Comparison of ENCODE assay signal across 8 cellular contexts in genomic region chr14:44896275-44897040, GRCh38.
A peak's percentile ranks its signal among the peaks of the same experiment; 100 is the strongest.
DNase-seq lines count a peak whose midpoint lies in the region; ATAC-seq and TF ChIP-seq lines count a peak whose summit lies in the region.

No MANE protein-coding gene starts in this region.

- no peak for TF ChIP-seq POLR2A in ovary (IDR thresholded peaks at IDR 0.05)

- H3K27ac ChIP-seq in CD4-positive, CD25-positive, alpha-beta regulatory T cell (ENCODE audit: insufficient read depth, low read length, poor library complexity, severe bottlenecking), result peak overlapping the region; percentile 91
- H3K27ac ChIP-seq in ascending aorta, result peak overlapping the region; percentile 99 to 100
- peak overlapping the region in 1 of 2 donors; percentile 99 for H3K27ac ChIP-seq in ovary

- no peak for DNase-seq in CD4-positive, CD25-positive, alpha-beta regulatory T cell
- DNase-seq in ascending aorta (ENCODE audit: low spot score in 2 of 2) (no peak), naive B cell (no peak), ovary (no peak), GM19240 (ENCODE audit: insufficient read length, low spot score) (no peak), Right ventricle myocardium superior (no peak)
- no peak for DNase-seq in stimulated activated CD4-positive, alpha-beta T cell treated with anti-CD3 and anti-CD28 coated beads, Interleukin-12 subunit alpha, Interleukin-12 subunit beta, amount 100 ng/mL, for 4 hours

- H3K4me3 Mint-ChIP-seq in CD4-positive, CD25-positive, alpha-beta regulatory T cell, result peak overlapping the region; percentile 87 to 94 (median 93)
- peak overlapping the region; percentile 86 to 98 (median 95) for H3K4me3 Mint-ChIP-seq in naive B cell

- no peak for TF ChIP-seq EP300 in ovary (IDR thresholded peaks at IDR 0.05)

- H3K27me3 Mint-ChIP-seq in CD4-positive, CD25-positive, alpha-beta regulatory T cell, result no peaks in the 10 kb centered on the region
- H3K27me3 Mint-ChIP-seq in naive B cell, result peaks cover 0 to 6% (median 0%) of the 10 kb centered on the region in 3 donors

- no peaks in the 10 kb centered on the region for H3K27me3 ChIP-seq in CD4-positive, CD25-positive, alpha-beta regulatory T cell (ENCODE audit: control insufficient read depth, insufficient read depth, low read length)
- no peaks in the 10 kb centered on the region for H3K27me3 ChIP-seq in ascending aorta
- H3K27me3 ChIP-seq in ovary, result no peaks in the 10 kb centered on the region

- intact Hi-C loops in ascending aorta (cut with DNase I) (loop anchor here (1.0 to 5.0 kb wide), 4 partner anchors 66 to 356 kb away; partner anchors contain the start of genes FKBP3, MIS18BP1, PRPF39 and TOGARAM1), ovary (cut with DNase I) (loop anchor here in 1 of 4 donors (5.0 kb wide), 1 partner anchor 356 kb away; the partner anchor contains the start of gene MIS18BP1), Right ventricle myocardium superior (cut with DNase I) (no loop called here)

- H3K27ac Mint-ChIP-seq in CD4-positive, CD25-positive, alpha-beta regulatory T cell, result peak overlapping the region; percentile 92 to 99 (median 95)
- H3K27ac Mint-ChIP-seq in naive B cell, result peak overlapping the region; percentile 92 to 99 (median 98)

- TF ChIP-seq CTCF in ascending aorta (IDR thresholded peaks at IDR 0.05) (no peak), ovary (IDR thresholded peaks at IDR 0.05) (no peak)

- H3K9me3 ChIP-seq in CD4-positive, CD25-positive, alpha-beta regulatory T cell (ENCODE audit: control insufficient read depth in 2 of 2, low read length in 2 of 2), result no peaks in the 10 kb centered on the region
- H3K9me3 ChIP-seq in ascending aorta (no peaks in the 10 kb centered on the region), ovary (no peaks in the 10 kb centered on the region)

- no peaks in the 10 kb centered on the region for H3K36me3 ChIP-seq in CD4-positive, CD25-positive, alpha-beta regulatory T cell (ENCODE audit: control insufficient read depth, insufficient read depth, low read length)
- peaks cover 0 to 4% of the 10 kb centered on the region in 2 donors for H3K36me3 ChIP-seq in ascending aorta
- H3K36me3 ChIP-seq in ovary, result no peaks in the 10 kb centered on the region

- H3K36me3 Mint-ChIP-seq in CD4-positive, CD25-positive, alpha-beta regulatory T cell, result no peaks in the 10 kb centered on the region
- no peaks in the 10 kb centered on the region for H3K36me3 Mint-ChIP-seq in naive B cell

- H3K4me1 Mint-ChIP-seq in CD4-positive, CD25-positive, alpha-beta regulatory T cell, result peaks cover 11 to 31% (median 23%) of the 10 kb centered on the region in 4 donors
- H3K4me1 Mint-ChIP-seq in naive B cell, result peaks cover 13 to 17% (median 13%) of the 10 kb centered on the region in 3 donors

- no peak for ATAC-seq in CD4-positive, CD25-positive, alpha-beta regulatory T cell (ENCODE audit: low read depth in 2 of 2)
- ATAC-seq in HG02885 (IDR thresholded peaks at IDR 0.05; ENCODE audit: poor library complexity, unreplicated experiment), result peak; percentile 0
- no peak for ATAC-seq in naive B cell (ENCODE audit: low read depth in 2 of 2)
- ATAC-seq in Right ventricle myocardium superior (ENCODE audit: poor library complexity), result no peak

- H3K4me3 ChIP-seq in CD4-positive, CD25-positive, alpha-beta regulatory T cell (ENCODE audit: low read depth, low read length), result peak overlapping the region; percentile 72
- H3K4me3 ChIP-seq in ascending aorta (peak overlapping the region; percentile 32 to 45), ovary (no peak overlapping the region)

- WGBS in ovary, 3 donors, result 69 to 76% (median 71%) methylated on average over 10 of the region's 10 CpGs

- H3K4me1 ChIP-seq in CD4-positive, CD25-positive, alpha-beta regulatory T cell (ENCODE audit: control insufficient read depth, insufficient read depth, low read length, poor library complexity, severe bottlenecking), result peaks cover 11% of the 10 kb centered on the region
- H3K4me1 ChIP-seq in ascending aorta (peaks cover 0 to 13% of the 10 kb centered on the region in 2 donors), ovary (ENCODE audit: insufficient read depth) (no peaks in the 10 kb centered on the region)

- peaks cover 0 to 2% (median 0%) of the 10 kb centered on the region in 7 donors for H3K9me3 Mint-ChIP-seq in CD4-positive, CD25-positive, alpha-beta regulatory T cell
- H3K9me3 Mint-ChIP-seq in naive B cell, result peaks cover 0 to 7% (median 5%) of the 10 kb centered on the region in 7 donors
